In the genomic region with DNA sequence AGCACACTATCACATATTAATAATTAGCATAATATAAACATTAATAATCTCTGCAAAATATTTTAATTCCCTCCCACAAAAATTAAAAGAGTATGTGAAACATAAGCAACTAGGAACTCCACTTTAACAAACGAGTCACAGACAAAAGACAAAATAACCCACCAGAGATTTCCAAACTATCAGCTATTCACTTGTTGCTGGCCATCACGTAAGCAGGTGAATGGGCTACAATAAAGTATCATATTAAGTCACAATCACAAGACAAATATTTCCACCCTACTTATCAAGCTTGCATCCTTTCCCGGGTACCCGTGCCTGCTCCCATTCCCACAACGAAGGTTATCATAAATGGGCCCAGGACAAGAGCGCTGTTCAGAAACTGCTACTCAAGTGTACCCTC, we compare ENCODE assay signal across 12 cellular contexts. TPM values are rescaled to one million over a fixed set of nuclear protein-coding genes. Genes with fewer than 3 reads are reported as not detected.
A peak's percentile ranks its signal among the peaks of the same experiment; 100 is the strongest.
DNase-seq lines count a peak whose midpoint lies in the region; ATAC-seq, FAIRE-seq and TF ChIP-seq lines count a peak whose summit lies in the region.
"Had no signal": no experiment of that assay in that cellular context is flagged by ENCODE, and none has a peak within 500 bp of the region (broad histone marks: within the 10 kb centered on the region; RNA-seq: fewer than 3 reads in every experiment).

No MANE protein-coding gene starts in this region.

- H3K9me2 ChIP-seq in PC-3 (replicated peaks; ENCODE audit: low read length) = no peaks in the 10 kb centered on the region

- intact Hi-C loops in PC-3 (cut with micrococcal nuclease) = no loop called here
- intact Hi-C loops in endothelial cell of umbilical vein (cut with micrococcal nuclease) = no loop called here

- no peaks in the 10 kb centered on the region for H3K9me3 ChIP-seq in PC-3 (ENCODE audit: low read length)
- H3K9me3 ChIP-seq in endothelial cell of umbilical vein (replicated peaks; ENCODE audit: control insufficient read depth, insufficient read depth, low read length) = no peaks in the 10 kb centered on the region

- BruUV-seq in PC-3 (replicated peaks; lab: Mats Ljungman, UMichigan) = no TSS peak
- BruUV-seq in endothelial cell of umbilical vein (replicated peaks; lab: Mats Ljungman, UMichigan) = no TSS peak

- FAIRE-seq in endothelial cell of umbilical vein (lab: Jason Lieb, UNC) = no peak
- FAIRE-seq: bronchial epithelial cell had no signal

- H3K36me3 Mint-ChIP-seq in progenitor cell of endocrine pancreas (ENCODE audit: insufficient read depth) = peaks cover 13% of the 10 kb centered on the region

- H3K4me1 ChIP-seq in PC-3 (ENCODE audit: insufficient read depth, low read length) (peaks cover 9% of the 10 kb centered on the region), endothelial cell of umbilical vein (ENCODE audit: control insufficient read depth, extremely low read depth, insufficient read depth, low read length) (peaks cover 24% of the 10 kb centered on the region)

- peak; percentile 2 for DNase-seq in NCI-H146 (lab: John Stamatoyannopoulos, UW)
- DNase-seq in NCI-H146 treated with DMSO at 0.1 percent for 48 hours (lab: John Stamatoyannopoulos, UW; ENCODE audit: unreplicated experiment) = no peak
- no peak for DNase-seq in PC-3
- no peak for DNase-seq in endothelial cell of umbilical vein (ENCODE audit: low read depth, low spot score)
- DNase-seq in progenitor cell of endocrine pancreas (ENCODE audit: low spot score, unreplicated experiment) = no peak
- DNase-seq in anterior cingulate cortex (lab: John Stamatoyannopoulos, UW) = no peak
- no peak for DNase-seq in omental fat pad (ENCODE audit: low spot score)
- no peak for DNase-seq in NCI-H524 treated with DMSO at 0.1 percent for 48 hours (lab: John Stamatoyannopoulos, UW)
- DNase-seq: kidney glomerular epithelial cell; stimulated activated CD4-positive, alpha-beta T cell treated with anti-CD3 and anti-CD28 coated beads, Interleukin-4, amount 100 ng/mL, for 24 hours had no signal

- H3K36me3 ChIP-seq in PC-3 (ENCODE audit: low read depth, low read length) (no peaks in the 10 kb centered on the region), endothelial cell of umbilical vein (ENCODE audit: control insufficient read depth in 2 of 2, extremely low read depth in 1 of 2, insufficient read depth in 2 of 2, low read length in 2 of 2) (no peaks in the 10 kb centered on the region)

- H3K9me1 ChIP-seq in endothelial cell of umbilical vein (replicated peaks; ENCODE audit: control insufficient read depth, extremely low read depth, insufficient read depth, low read length) = peaks cover 2% of the 10 kb centered on the region

- H3K4me2 ChIP-seq in PC-3 (ENCODE audit: low read length) (peak overlapping the region; percentile 94), endothelial cell of umbilical vein (ENCODE audit: insufficient read depth, low read length) (peak overlapping the region; percentile 99)

- peaks cover 8% of the 10 kb centered on the region for H3K9me3 Mint-ChIP-seq in progenitor cell of endocrine pancreas (ENCODE audit: low read depth)

- CTCF ChIA-PET in PC-3 (lab: Charles Lee) = no interaction called here
- CTCF ChIA-PET in endothelial cell of umbilical vein (lab: Charles Lee) = no interaction called here

- H4K20me1 ChIP-seq in PC-3 (ENCODE audit: low read length) (peaks cover 50% of the 10 kb centered on the region), endothelial cell of umbilical vein (replicated peaks; ENCODE audit: control insufficient read depth, extremely low read depth, insufficient read depth, low read length) (peaks cover 26% of the 10 kb centered on the region)

- H3K4me3 ChIP-seq in PC-3 (ENCODE audit: low read length) = peak overlapping the region; percentile 99
- peak overlapping the region in 1 of 3 experiments; percentile 99 for H3K4me3 ChIP-seq in endothelial cell of umbilical vein (replicated peaks in 1 of 3; ENCODE audit: insufficient read depth in 1 of 3, low read depth in 1 of 3, low read length in 3 of 3)

- peak overlapping the region; percentile 100 for H3K27ac Mint-ChIP-seq in progenitor cell of endocrine pancreas

- no peaks in the 10 kb centered on the region for H3K27me3 Mint-ChIP-seq in progenitor cell of endocrine pancreas

- no peak overlapping the region for H3K27ac ChIP-seq in PC-3 (ENCODE audit: low read length)
- no peak overlapping the region for H3K27ac ChIP-seq in endothelial cell of umbilical vein (ENCODE audit: insufficient read depth, low read depth, low read length)
- H3K27ac ChIP-seq: 22Rv1 had no signal

- no peaks in the 10 kb centered on the region for H3K27me3 ChIP-seq in PC-3 (ENCODE audit: low read length)
- H3K27me3 ChIP-seq in endothelial cell of umbilical vein (ENCODE audit: control insufficient read depth in 2 of 2, insufficient read depth in 2 of 2, low read length in 2 of 2) = no peaks in the 10 kb centered on the region

- peak overlapping the region; percentile 99 for H3K4me3 Mint-ChIP-seq in progenitor cell of endocrine pancreas (ENCODE audit: low read depth)

- peaks cover 75% of the 10 kb centered on the region for H3K79me2 ChIP-seq in PC-3 (ENCODE audit: low read length)
- peaks cover 77% of the 10 kb centered on the region for H3K79me2 ChIP-seq in endothelial cell of umbilical vein (ENCODE audit: control insufficient read depth, insufficient read depth, low read length)

- dilution Hi-C loops in endothelial cell of umbilical vein (cut with MboI; ENCODE audit: extremely low pct_ligation_motif_present, low sequenced_read_pairs) = no loop called here

- TF ChIP-seq CTCF in PC-3 (conservative IDR thresholded peaks at IDR 0.05; ENCODE audit: low read depth, low read length) = no peak
- no peak for TF ChIP-seq CTCF in endothelial cell of umbilical vein (IDR thresholded peaks at IDR 0.05; ENCODE audit: extremely low read depth in 1 of 2, insufficient read depth in 1 of 2, low read depth in 1 of 2, low read length in 2 of 2)
- no peak for TF ChIP-seq CTCF in progenitor cell of endocrine pancreas (IDR thresholded peaks at IDR 0.05; ENCODE audit: unreplicated experiment)
- no peak for TF ChIP-seq CTCF in omental fat pad (IDR thresholded peaks at IDR 0.05)

- H3K4me1 Mint-ChIP-seq in progenitor cell of endocrine pancreas (ENCODE audit: low read depth) = peaks cover 27% of the 10 kb centered on the region

- ATAC-seq in PC-3 (no peak), omental fat pad (ENCODE audit: low FRiP score) (no peak)

- H3F3A ChIP-seq in PC-3 (ENCODE audit: low read length, unreplicated experiment) = no peaks in the 10 kb centered on the region

- H3K9ac ChIP-seq in PC-3 (ENCODE audit: low read length) (peak overlapping the region; percentile 91; the same call in 1 of the 2 replicates), endothelial cell of umbilical vein (replicated peaks; ENCODE audit: extremely low read depth, insufficient read depth, low read length) (peak overlapping the region; percentile 99)

- TF ChIP-seq POLR2A in endothelial cell of umbilical vein (IDR thresholded peaks at IDR 0.05; ENCODE audit: low read depth, low read length) = no peak

- POLR2A ChIA-PET in PC-3 (lab: Charles Lee; ENCODE audit: unreplicated experiment) (no interaction called here), endothelial cell of umbilical vein (lab: Charles Lee) (no interaction called here)

- H2AFZ ChIP-seq in PC-3 (ENCODE audit: low read length) (no peak overlapping the region), endothelial cell of umbilical vein (ENCODE audit: low read depth, low read length) (no peak overlapping the region)

TF ChIP-seq in endothelial cell of umbilical vein, 7 proteins besides CTCF, POLR2A, EP300 and RAD21:
- TF ChIP-seq FOS (IDR thresholded peaks at IDR 0.05; ENCODE audit: borderline replicate concordance, insufficient read depth, low read length) = no peak
- no peak for TF ChIP-seq JUN (IDR thresholded peaks at IDR 0.05; ENCODE audit: borderline replicate concordance, insufficient read depth, insufficient read length, low read depth)
- TF ChIP-seq, protein P1, sequence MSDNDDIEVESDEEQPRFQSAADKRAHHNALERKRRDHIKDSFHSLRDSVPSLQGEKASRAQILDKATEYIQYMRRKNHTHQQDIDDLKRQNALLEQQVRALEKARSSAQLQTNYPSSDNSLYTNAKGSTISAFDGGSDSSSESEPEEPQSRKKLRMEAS (IDR thresholded peaks at IDR 0.05; ENCODE audit: insufficient read depth, insufficient read length) = no peak
- TF ChIP-seq GATA2 (IDR thresholded peaks at IDR 0.05; ENCODE audit: insufficient read depth, insufficient read length, low read depth, low read length) = no peak
- no peak for TF ChIP-seq EZH2 (IDR thresholded peaks at IDR 0.05; ENCODE audit: borderline replicate concordance, low read depth, low read length, severe bottlenecking)
- TF ChIP-seq POLR2AphosphoS5 (IDR thresholded peaks at IDR 0.05; ENCODE audit: insufficient read depth, low read depth, low read length) = no peak
- TF ChIP-seq MYC (IDR thresholded peaks at IDR 0.05; ENCODE audit: low read depth, low read length) = no peak

RNA-seq across cellular contexts. Expression of a gene that starts 2.5 kb away (rescaled TPM):
- 55.3 and 66.1 TPM in 2 replicates for total RNA-seq in PC-3 (2014; rRNA removed)
- total RNA-seq in endothelial cell of umbilical vein = 142 and 148 TPM in 2 replicates
- 90.3 and 121 TPM in 2 replicates for polyA plus RNA-seq in endothelial cell of umbilical vein
- 128 and 148 TPM in 2 replicates for polyA plus RNA-seq in endothelial cell of umbilical vein (2011; cell fraction: cytosol; rRNA removed)
- 107 and 136 TPM in 2 replicates for polyA plus RNA-seq in endothelial cell of umbilical vein (2011; cell fraction: nucleus; rRNA removed)
- 163 and 231 TPM in 2 replicates for polyA plus RNA-seq in endothelial cell of umbilical vein (2012)
- polyA minus RNA-seq in endothelial cell of umbilical vein = 151 and 160 TPM in 2 replicates
- polyA minus RNA-seq in endothelial cell of umbilical vein (2011; cell fraction: cytosol; rRNA and poly(A)+ RNA removed) = 133 TPM
- polyA minus RNA-seq in endothelial cell of umbilical vein (2011; cell fraction: nucleus; rRNA and poly(A)+ RNA removed) = 74.9 and 95.5 TPM in 2 replicates
- 287 and 289 TPM in 2 replicates for total RNA-seq in progenitor cell of endocrine pancreas
- 10 to 100 TPM; 31.0 to 69.2 (median 45.9) TPM for total RNA-seq in omental fat pad
